ENCODE assay signal across 8 cellular contexts in genomic region chr1:64471218-64471719, GRCh38. TPM values are rescaled to one million over a fixed set of nuclear protein-coding genes. Genes with fewer than 3 reads are reported as not detected.
DNase-seq lines count a peak whose midpoint lies in the region; ATAC-seq and TF ChIP-seq lines count a peak whose summit lies in the region.

No MANE protein-coding gene starts in this region.

- TF ChIP-seq CTCF in GM20000 (IDR thresholded peaks at IDR 0.05; ENCODE audit: extremely low read depth, missing control alignments) (no peak), PC-9 (conservative IDR thresholded peaks at IDR 0.05) (no peak), right lobe of liver (IDR thresholded peaks at IDR 0.05) (no peak)

- peak overlapping the region; percentile 79 for H3K4me2 ChIP-seq in PC-9

- H4K20me1 ChIP-seq in PC-9 (ENCODE audit: insufficient read depth): no peaks in the 10 kb centered on the region

- H3K9me3 ChIP-seq in PC-9 (ENCODE audit: insufficient read depth, low read depth) (no peaks in the 10 kb centered on the region), right lobe of liver (no peaks in the 10 kb centered on the region), stomach smooth muscle (ENCODE audit: control insufficient read depth in 2 of 2, low read length in 2 of 2) (no peaks in the 10 kb centered on the region)

- ATAC-seq in right lobe of liver: peak; percentile 18 to 48 (median 33)
- ATAC-seq in HG02798 (IDR thresholded peaks at IDR 0.05; ENCODE audit: poor library complexity, unreplicated experiment): no peak
- ATAC-seq in GM19395 (IDR thresholded peaks at IDR 0.05; ENCODE audit: unreplicated experiment): no peak

- no peaks in the 10 kb centered on the region; the same call in 1 of the 2 replicates for H3K27me3 ChIP-seq in PC-9 (ENCODE audit: insufficient read depth, low read depth)
- no peaks in the 10 kb centered on the region for H3K27me3 ChIP-seq in right lobe of liver
- H3K27me3 ChIP-seq in stomach smooth muscle (ENCODE audit: control insufficient read depth in 1 of 2, insufficient read depth in 2 of 2, low read length in 2 of 2): peaks cover 0 to 3% of the 10 kb centered on the region in 2 donors

- H3K36me3 ChIP-seq in PC-9 (ENCODE audit: low read depth): no peaks in the 10 kb centered on the region
- H3K36me3 ChIP-seq in right lobe of liver: no peaks in the 10 kb centered on the region
- H3K36me3 ChIP-seq in stomach smooth muscle (ENCODE audit: control insufficient read depth in 2 of 2, insufficient read depth in 2 of 2, low read length in 2 of 2): no peaks in the 10 kb centered on the region

- CTCF ChIA-PET in PC-9 (lab: Charles Lee): no interaction called here

- H3K9me2 ChIP-seq in PC-9 (ENCODE audit: insufficient read depth): no peaks in the 10 kb centered on the region

- H3K27ac ChIP-seq in PC-9 (no peak overlapping the region), right lobe of liver (no peak overlapping the region), stomach smooth muscle (ENCODE audit: low read length) (peak overlapping the region; percentile 42)

- WGBS in right lobe of liver (ENCODE audit: insufficient coverage, low coverage, low lambda C conversion rate, missing lambda C conversion rate): 11% methylated on average over 32 of the region's 35 CpGs

- DNase-seq in GM20000 (ENCODE audit: low spot score) (peak; percentile 32), PC-9 (peak in 1 of 2 experiments; percentile 33), cortex of kidney (lab: John Stamatoyannopoulos, UW) (peak; percentile 10), right lobe of liver (peak in 2 of 3 donors; percentile 27 to 54), HUDEP-2 (lab: John Stamatoyannopoulos, UW; ENCODE audit: unreplicated experiment in 76 of 76) (no peak)

- H3K4me1 ChIP-seq in PC-9 (replicated peaks; ENCODE audit: insufficient read depth) (peaks cover 18% of the 10 kb centered on the region), right lobe of liver (peaks cover 0 to 13% (median 0%) of the 10 kb centered on the region in 4 donors), stomach smooth muscle (ENCODE audit: control insufficient read depth, insufficient read depth, low read length) (peaks cover 28% of the 10 kb centered on the region)

- BruUV-seq in PC-9 (replicated peaks; lab: Mats Ljungman, UMichigan): no TSS peak

- peak overlapping the region; percentile 86; the same call in 1 of the 2 replicates for H3K4me3 ChIP-seq in PC-9
- H3K4me3 ChIP-seq in right lobe of liver: peak overlapping the region; percentile 62 to 74 (median 64)
- peak overlapping the region; percentile 71 to 88 for H3K4me3 ChIP-seq in stomach smooth muscle (ENCODE audit: low read length in 2 of 2)

- peak overlapping the region; percentile 37 to 44 for H3K9ac ChIP-seq in stomach smooth muscle (ENCODE audit: low read length in 2 of 2)

- H3F3A ChIP-seq in PC-9 (ENCODE audit: insufficient read depth, low read depth): no peaks in the 10 kb centered on the region; the same call in 1 of the 2 replicates

- H3K79me2 ChIP-seq in PC-9 (ENCODE audit: low read depth): no peaks in the 10 kb centered on the region

- H2AFZ ChIP-seq in PC-9: peak overlapping the region; percentile 92; the same call in 1 of the 2 replicates

- intact Hi-C loops in PC-9 (cut with micrococcal nuclease; ENCODE audit: unreplicated experiment): loop anchor here (2.0 to 10.0 kb wide), 5 partner anchors 36 to 354 kb away; no protein-coding TSS in a partner anchor
- intact Hi-C loops in right lobe of liver (cut with DNase I): no loop called here

- TF ChIP-seq POLR2A in right lobe of liver (IDR thresholded peaks at IDR 0.05): no peak

- POLR2A ChIA-PET in PC-9 (lab: Charles Lee; ENCODE audit: unreplicated experiment): interaction anchor here (0.7 kb wide), 2 partner anchors 24 to 166 kb away, joined by 4 read pairs; no protein-coding TSS in a partner anchor

RNA-seq across cellular contexts. Expression of gene CACHD1, which starts 1.3 kb away (rescaled TPM):
- 3.1 and 3.8 TPM in 2 replicates for total RNA-seq in PC-9 (2021)
- total RNA-seq in right lobe of liver: 1 to 10 TPM in 4 of 6 experiments, under 1 TPM in 2; 0.59 to 3.0 (median 1.3) TPM

Comparison
In these comparisons a context has a peak if more than half of its experiments do, and no peak if none do; other contexts are left out.
1. DNase-seq: peak in GM20000 (single experiment), cortex of kidney (single experiment) and right lobe of liver (2 of 3); none in HUDEP-2 (0 of 76).
2. ATAC-seq: peak in right lobe of liver (4 of 4); none in HG02798 (single experiment) and GM19395 (single experiment).
3. Peak in every context shown above with its lines, with median percentiles within 50 percentile points of each other: H3K4me3 ChIP-seq.